In the genomic region with DNA sequence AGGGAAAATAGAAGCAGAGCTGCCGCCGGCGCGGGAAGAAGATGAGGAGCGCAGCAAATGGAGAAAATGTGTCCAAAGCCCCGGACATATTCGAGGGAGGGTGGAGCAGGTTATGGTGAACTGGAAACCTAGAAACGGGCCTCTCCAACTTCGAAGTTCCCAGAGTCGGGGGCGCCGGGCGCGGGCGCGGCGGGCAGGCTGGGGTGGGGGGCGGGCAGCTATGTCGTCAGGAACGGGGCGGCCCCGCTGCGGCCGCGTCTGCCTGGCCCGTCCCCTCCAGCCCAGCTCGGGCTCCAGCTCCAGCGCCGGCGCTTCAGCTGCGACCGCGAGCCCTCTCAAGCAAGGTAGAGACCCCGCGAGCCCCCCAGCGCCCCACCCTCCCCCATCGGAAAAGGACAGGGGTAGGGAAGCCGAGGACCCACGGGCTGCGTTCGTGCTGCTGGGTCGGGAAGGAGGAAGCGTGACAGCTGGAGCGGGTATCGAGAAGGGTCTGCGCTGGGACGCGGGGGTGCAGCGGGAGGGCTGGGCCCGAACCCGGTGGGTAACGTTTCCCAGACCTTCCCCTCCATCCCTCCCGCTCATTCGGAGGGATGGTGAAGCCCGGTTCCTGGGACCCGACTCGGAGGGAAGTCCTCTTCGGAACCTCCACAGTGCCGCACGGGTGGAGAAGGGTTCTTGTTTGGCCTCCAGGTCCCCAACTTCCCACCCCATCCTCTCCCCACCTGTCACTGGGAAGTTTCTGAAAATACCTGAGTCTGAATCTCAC, we compare ENCODE assay signal across 8 cellular contexts. TPM values are rescaled to one million over a fixed set of nuclear protein-coding genes. Genes with fewer than 3 reads are reported as not detected.
DNase-seq lines count a peak whose midpoint lies in the region; ATAC-seq and TF ChIP-seq lines count a peak whose summit lies in the region.

No MANE protein-coding gene starts in this region.

- H3K4me1 ChIP-seq in Caco-2 (peaks cover 33% of the 10 kb centered on the region), fibroblast of lung (ENCODE audit: control insufficient read depth, extremely low read depth, insufficient read depth, low read length) (peaks cover 25% of the 10 kb centered on the region), muscle layer of duodenum (ENCODE audit: control insufficient read depth in 1 of 2, insufficient read depth in 2 of 2, low read length in 2 of 2) (peaks cover 14 to 15% of the 10 kb centered on the region in 2 donors), urinary bladder (ENCODE audit: insufficient read depth) (peaks cover 2% of the 10 kb centered on the region)

- H3K27me3 ChIP-seq in Caco-2 (replicated peaks; ENCODE audit: control insufficient read depth, insufficient read depth, low read length) (no peaks in the 10 kb centered on the region), fibroblast of lung (ENCODE audit: control insufficient read depth, insufficient read depth, low read length) (no peaks in the 10 kb centered on the region), muscle layer of duodenum (ENCODE audit: low read depth, low read length) (no peaks in the 10 kb centered on the region)

- peaks cover 21% of the 10 kb centered on the region for H3K36me3 Mint-ChIP-seq in Caco-2 (ENCODE audit: insufficient read depth, unreplicated experiment)
- H3K36me3 Mint-ChIP-seq in activated T-cell treated with anti-CD3 and anti-CD28 coated beads, Interleukin-2, amount 50 U/mL, for 4 hours (ENCODE audit: insufficient read depth): peaks cover 8% of the 10 kb centered on the region

- no TSS peak for BruUV-seq in Caco-2 (replicated peaks; lab: Mats Ljungman, UMichigan)

- TF ChIP-seq RAD21 in Ishikawa (IDR thresholded peaks at IDR 0.05; ENCODE audit: low read depth): no peak

- peak overlapping the region; percentile 72 for H3K9ac ChIP-seq in fibroblast of lung (ENCODE audit: insufficient read depth, low read length)

- 1% methylated on average over 60 of the region's 60 CpGs for WGBS in urinary bladder

- DNase-seq in Caco-2: peak in 1 of 2 experiments; percentile 51
- DNase-seq in activated T-cell treated with anti-CD3 and anti-CD28 coated beads, Interleukin-2, amount 50 U/mL, for 4 hours: no peak
- DNase-seq in fibroblast of lung (ENCODE audit: low read depth in 2 of 2): peak; percentile 41 to 48
- no peak for DNase-seq in KBM-7

- no peaks in the 10 kb centered on the region for H3K36me3 ChIP-seq in Caco-2 (ENCODE audit: control insufficient read depth, insufficient read depth, low read length)
- no peaks in the 10 kb centered on the region for H3K36me3 ChIP-seq in fibroblast of lung (ENCODE audit: control insufficient read depth, insufficient read depth, low read length)
- peaks cover 0 to 4% of the 10 kb centered on the region in 2 donors for H3K36me3 ChIP-seq in muscle layer of duodenum (ENCODE audit: control insufficient read depth in 1 of 2, insufficient read depth in 2 of 2, low read length in 2 of 2)
- no peaks in the 10 kb centered on the region for H3K36me3 ChIP-seq in urinary bladder (ENCODE audit: insufficient read depth)

- no peaks in the 10 kb centered on the region for H3K9me3 Mint-ChIP-seq in Caco-2 (ENCODE audit: unreplicated experiment)
- no peaks in the 10 kb centered on the region for H3K9me3 Mint-ChIP-seq in activated T-cell treated with anti-CD3 and anti-CD28 coated beads, Interleukin-2, amount 50 U/mL, for 4 hours

- in situ Hi-C loops in KBM-7 (cut with MboI; ENCODE audit: low pct_unique_long_range_greater_than_20kb, low sequenced_read_pairs): no loop called here

- POLR2A ChIA-PET in Caco-2 (lab: Charles Lee): interaction anchor here (0.6 to 1.0 kb wide), 4 partner anchors 42 to 103 kb away, joined by 3 to 5 read pairs (median 4); partner anchors contain the start of genes DNAJC14, RAB5B and SUOX

- no peak for TF ChIP-seq CTCF in Caco-2 (IDR thresholded peaks at IDR 0.05; ENCODE audit: insufficient read depth in 1 of 2, low read depth in 1 of 2, low read length in 1 of 2, severe bottlenecking in 1 of 2, unreplicated experiment in 1 of 2)
- TF ChIP-seq CTCF in fibroblast of lung (conservative IDR thresholded peaks at IDR 0.05 in 1 of 2, IDR thresholded peaks at IDR 0.05 in 1 of 2; ENCODE audit: low read depth in 1 of 2, low read length in 2 of 2): no peak

- no peaks in the 10 kb centered on the region for H3K9me3 ChIP-seq in Caco-2
- no peaks in the 10 kb centered on the region for H3K9me3 ChIP-seq in fibroblast of lung (ENCODE audit: control insufficient read depth, insufficient read depth, low read depth, low read length)
- H3K9me3 ChIP-seq in muscle layer of duodenum (ENCODE audit: control insufficient read depth in 1 of 2, low read length in 2 of 2): no peaks in the 10 kb centered on the region

- peak overlapping the region; percentile 87 for H3K4me2 ChIP-seq in fibroblast of lung (ENCODE audit: extremely low read depth, insufficient read depth, low read length)

- H3K79me2 ChIP-seq in fibroblast of lung (ENCODE audit: control insufficient read depth, insufficient read depth, low read length): peaks cover 5% of the 10 kb centered on the region

- no peaks in the 10 kb centered on the region for H3K27me3 Mint-ChIP-seq in Caco-2 (ENCODE audit: insufficient read depth, unreplicated experiment)
- H3K27me3 Mint-ChIP-seq in activated T-cell treated with anti-CD3 and anti-CD28 coated beads, Interleukin-2, amount 50 U/mL, for 4 hours (ENCODE audit: low read depth): no peaks in the 10 kb centered on the region

- H3K27ac Mint-ChIP-seq in Caco-2 (ENCODE audit: unreplicated experiment): peak overlapping the region; percentile 49

- H3K4me3 ChIP-seq in Caco-2 (ENCODE audit: low read depth, low read length) (peak overlapping the region; percentile 80), fibroblast of lung (replicated peaks in 1 of 4; ENCODE audit: control extremely low read depth in 1 of 4, insufficient read depth in 1 of 4, low read depth in 3 of 4, low read length in 4 of 4) (peak overlapping the region; percentile 60 to 81 (median 72)), muscle layer of duodenum (ENCODE audit: low read depth in 1 of 2, low read length in 2 of 2) (peak overlapping the region; percentile 74 to 85), urinary bladder (ENCODE audit: low read depth, low read length) (peak overlapping the region; percentile 72)

- H3K4me3 Mint-ChIP-seq in Caco-2 (ENCODE audit: unreplicated experiment): peak overlapping the region; percentile 90
- peak overlapping the region; percentile 98 for H3K4me3 Mint-ChIP-seq in activated T-cell treated with anti-CD3 and anti-CD28 coated beads, Interleukin-2, amount 50 U/mL, for 4 hours

- H4K20me1 ChIP-seq in fibroblast of lung (ENCODE audit: control insufficient read depth, extremely low read depth, insufficient read depth, low read length): no peaks in the 10 kb centered on the region

- H3K27ac ChIP-seq in fibroblast of lung (ENCODE audit: insufficient read depth, low read length) (peak overlapping the region; percentile 82), muscle layer of duodenum (ENCODE audit: low read length) (peak overlapping the region; percentile 91), urinary bladder (ENCODE audit: low read depth) (peak overlapping the region; percentile 84)

- TF ChIP-seq EP300 in Ishikawa (IDR thresholded peaks at IDR 0.05; ENCODE audit: borderline replicate concordance): no peak

- peaks cover 23% of the 10 kb centered on the region for H3K4me1 Mint-ChIP-seq in Caco-2 (ENCODE audit: low read depth, unreplicated experiment)
- peaks cover 73% of the 10 kb centered on the region for H3K4me1 Mint-ChIP-seq in activated T-cell treated with anti-CD3 and anti-CD28 coated beads, Interleukin-2, amount 50 U/mL, for 4 hours (ENCODE audit: low read depth)

- CTCF ChIA-PET in Caco-2 (lab: Charles Lee): interaction anchor here (0.6 to 2.2 kb wide), 9 partner anchors 8 to 192 kb away, joined by 3 to 7 read pairs (median 3); partner anchors contain the start of genes ORMDL2 and RAB5B

- intact Hi-C loops in Caco-2 (cut with micrococcal nuclease; ENCODE audit: unreplicated experiment): loop anchor here (2.0 to 5.0 kb wide), 2 partner anchors 41 to 95 kb away; no protein-coding TSS in a partner anchor

- H2AFZ ChIP-seq in fibroblast of lung (ENCODE audit: low read length): peak overlapping the region; percentile 78

- ATAC-seq in activated T-cell treated with anti-CD3 and anti-CD28 coated beads, Interleukin-2, amount 50 U/mL, for 4 hours: no peak
- ATAC-seq in HG02588 (IDR thresholded peaks at IDR 0.05; ENCODE audit: unreplicated experiment): no peak

RNA-seq across cellular contexts. Expression of gene DGKA, which starts 1.0 kb away (rescaled TPM):
- total RNA-seq in Caco-2 (2022): 19.4 and 22.2 TPM in 2 replicates
- 100 to 1,000 TPM; 132 to 164 (median 153) TPM for total RNA-seq in activated T-cell treated with anti-CD3 and anti-CD28 coated beads, Interleukin-2, amount 50 U/mL, for 4 hours
- 24.4 and 51.9 TPM in 2 replicates for total RNA-seq in fibroblast of lung
- 41.4 and 44.7 TPM in 2 replicates for polyA plus RNA-seq in fibroblast of lung
- polyA plus RNA-seq in fibroblast of lung (2012): 45.0 and 49.4 TPM in 2 replicates
- 66.7 and 111 TPM in 2 replicates for polyA minus RNA-seq in fibroblast of lung (ENCODE audit: low replicate concordance)
- total RNA-seq in urinary bladder: 33.6 TPM
- 31.7 TPM for polyA plus RNA-seq in urinary bladder

RNA-seq across cellular contexts. Expression of gene PYM1, which starts 4.3 kb away (rescaled TPM):
- total RNA-seq in Caco-2 (2022): 39.3 and 47.2 TPM in 2 replicates
- 10 to 100 TPM; 24.9 to 30.0 (median 28.4) TPM for total RNA-seq in activated T-cell treated with anti-CD3 and anti-CD28 coated beads, Interleukin-2, amount 50 U/mL, for 4 hours
- total RNA-seq in fibroblast of lung: 28.5 and 38.6 TPM in 2 replicates
- polyA plus RNA-seq in fibroblast of lung: 27.8 and 29.3 TPM in 2 replicates
- polyA plus RNA-seq in fibroblast of lung (2012): 30.1 and 30.3 TPM in 2 replicates
- polyA minus RNA-seq in fibroblast of lung (ENCODE audit: low replicate concordance): 8.1 and 16.2 TPM in 2 replicates
- total RNA-seq in urinary bladder: 20.1 TPM
- polyA plus RNA-seq in urinary bladder: 31.1 TPM

RNA-seq across cellular contexts. Expression of gene PMEL, which starts 33.9 kb away (rescaled TPM):
- total RNA-seq in Caco-2 (2022) (7.8 and 9.7 TPM in 2 replicates), fibroblast of lung (0.26 and 0.50 TPM in 2 replicates), urinary bladder (1.5 TPM)
- under 1 TPM in 2 of 3 donors, not detected in 1; 0.13 to 0.41 TPM for total RNA-seq in activated T-cell treated with anti-CD3 and anti-CD28 coated beads, Interleukin-2, amount 50 U/mL, for 4 hours
- polyA plus RNA-seq in fibroblast of lung (0.41 and 0.84 TPM in 2 replicates), urinary bladder (0.89 TPM)
- polyA plus RNA-seq in fibroblast of lung (2012): 0.25 and 0.86 TPM in 2 replicates
- polyA minus RNA-seq in fibroblast of lung (ENCODE audit: low replicate concordance): 6.1 TPM in 1 of 2 replicates, not detected in the other

RNA-seq across cellular contexts. Expression of gene CDK2, which starts 34.7 kb away (rescaled TPM):
- total RNA-seq in Caco-2 (2022): 103 and 110 TPM in 2 replicates
- total RNA-seq in activated T-cell treated with anti-CD3 and anti-CD28 coated beads, Interleukin-2, amount 50 U/mL, for 4 hours: 10 to 100 TPM; 65.4 to 80.1 (median 74.1) TPM
- 12.7 and 14.6 TPM in 2 replicates for total RNA-seq in fibroblast of lung
- polyA plus RNA-seq in fibroblast of lung: 32.5 and 43.5 TPM in 2 replicates
- 22.4 and 39.5 TPM in 2 replicates for polyA plus RNA-seq in fibroblast of lung (2012)
- 70.4 and 79.3 TPM in 2 replicates for polyA minus RNA-seq in fibroblast of lung (ENCODE audit: low replicate concordance)
- total RNA-seq in urinary bladder: 32.3 TPM
- 33.6 TPM for polyA plus RNA-seq in urinary bladder

RNA-seq across cellular contexts. Expression of gene RAB5B, which starts 41.9 kb away (rescaled TPM):
- total RNA-seq in Caco-2 (2022) (98.4 and 107 TPM in 2 replicates), fibroblast of lung (46.2 and 55.3 TPM in 2 replicates), urinary bladder (57.5 TPM)
- 10 to 100 TPM; 18.5 to 27.5 (median 22.6) TPM for total RNA-seq in activated T-cell treated with anti-CD3 and anti-CD28 coated beads, Interleukin-2, amount 50 U/mL, for 4 hours
- polyA plus RNA-seq in fibroblast of lung (144 and 193 TPM in 2 replicates), urinary bladder (114 TPM)
- polyA plus RNA-seq in fibroblast of lung (2012): 67.9 and 91.2 TPM in 2 replicates
- polyA minus RNA-seq in fibroblast of lung (ENCODE audit: low replicate concordance): 87.0 and 98.6 TPM in 2 replicates

Comparison
In these comparisons a context has a peak if more than half of its experiments do, and no peak if none do; other contexts are left out.
1. DNase-seq: peak in fibroblast of lung (2 of 2); none in activated T-cell treated with anti-CD3 and anti-CD28 coated beads, Interleukin-2, amount 50 U/mL, for 4 hours (single experiment) and KBM-7 (single experiment).
2. Peak in every context shown above with its lines, with median percentiles within 50 percentile points of each other: H3K4me3 ChIP-seq and H3K27ac ChIP-seq.